In the genomic region with DNA sequence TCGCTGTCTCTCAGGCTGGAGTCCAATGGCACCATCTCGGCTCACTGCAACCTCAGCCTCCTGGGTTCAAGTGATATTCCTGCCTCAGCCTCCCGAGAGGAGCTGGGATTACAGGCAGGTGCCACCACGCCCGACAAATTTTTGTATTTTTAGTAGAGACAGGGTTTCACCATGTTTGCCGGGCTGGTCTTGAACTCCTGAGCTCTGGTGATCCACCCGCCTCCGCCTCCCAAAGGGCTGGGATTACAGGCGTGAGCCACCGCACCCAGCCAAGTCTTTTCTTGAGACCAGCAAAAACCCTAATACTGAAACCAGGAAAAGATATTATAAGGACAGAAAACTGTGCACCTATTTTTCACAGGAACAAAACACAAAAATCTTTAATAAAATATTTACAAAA, we compare ENCODE assay signal across 7 cellular contexts. TPM values are rescaled to one million over a fixed set of nuclear protein-coding genes. Genes with fewer than 3 reads are reported as not detected.
"Had no signal": no experiment of that assay in that cellular context is flagged by ENCODE, and none has a peak within 500 bp of the region (broad histone marks: within the 10 kb centered on the region; RNA-seq: fewer than 3 reads in every experiment).

No MANE protein-coding gene starts in this region.

RNA-seq across cellular contexts. Expression of a gene that starts 41.4 kb away (rescaled TPM):
- total RNA-seq: dermis blood vessel endothelial cell, dermis microvascular lymphatic vessel endothelial cell, endothelial cell of umbilical vein, epithelial cell of proximal tubule, esophagus mucosa, foreskin keratinocyte, glomerular endothelial cell had no signal
- polyA plus RNA-seq: endothelial cell of umbilical vein, foreskin keratinocyte had no signal
